9 cellular contexts compared by ENCODE assay signal in genomic region chr6:11785953-11786579, GRCh38. TPM values are rescaled to one million over a fixed set of nuclear protein-coding genes. Genes with fewer than 3 reads are reported as not detected.
A peak's percentile ranks its signal among the peaks of the same experiment; 100 is the strongest.
DNase-seq lines count a peak whose midpoint lies in the region; ATAC-seq lines count a peak whose summit lies in the region.
"Had no signal": no experiment of that assay in that cellular context is flagged by ENCODE, and none has a peak within 500 bp of the region (broad histone marks: within the 10 kb centered on the region; RNA-seq: fewer than 3 reads in every experiment).

No MANE protein-coding gene starts in this region.

- H3K4me1 Mint-ChIP-seq in activated T-helper 17 cell treated with anti-CD3 and anti-CD28 coated beads, Interleukin-2, amount 50 U/mL, for 72 hours: peaks cover 10% of the 10 kb centered on the region
- H3K4me1 Mint-ChIP-seq: natural killer cell had no signal

- peak; percentile 22 for DNase-seq in DMS79 (lab: John Stamatoyannopoulos, UW)
- DNase-seq in OCI-M2 (lab: John Stamatoyannopoulos, UW; ENCODE audit: unreplicated experiment): no peak
- DNase-seq in NCI-H1694 treated with DMSO at 0.1 percent for 48 hours (lab: John Stamatoyannopoulos, UW): no peak
- DNase-seq in Right ventricle myocardium inferior (ENCODE audit: missing footprints): no peak
- DNase-seq in NCI-H2196 treated with DMSO at 0.1 percent for 48 hours (lab: John Stamatoyannopoulos, UW; ENCODE audit: unreplicated experiment): no peak
- DNase-seq: natural killer cell had no signal

- H3K4me3 Mint-ChIP-seq in activated T-helper 17 cell treated with anti-CD3 and anti-CD28 coated beads, Interleukin-2, amount 50 U/mL, for 72 hours: no peak overlapping the region
- H3K4me3 Mint-ChIP-seq: natural killer cell had no signal

- no peak overlapping the region for H3K27ac Mint-ChIP-seq in activated T-helper 17 cell treated with anti-CD3 and anti-CD28 coated beads, Interleukin-2, amount 50 U/mL, for 72 hours
- H3K27ac Mint-ChIP-seq: natural killer cell had no signal

- H3K9me3 Mint-ChIP-seq in activated T-helper 17 cell treated with anti-CD3 and anti-CD28 coated beads, Interleukin-2, amount 50 U/mL, for 72 hours: no peaks in the 10 kb centered on the region
- H3K9me3 Mint-ChIP-seq: natural killer cell had no signal

- peaks cover 10% of the 10 kb centered on the region for H3K27me3 Mint-ChIP-seq in activated T-helper 17 cell treated with anti-CD3 and anti-CD28 coated beads, Interleukin-2, amount 50 U/mL, for 72 hours

- H3K36me3 Mint-ChIP-seq in activated T-helper 17 cell treated with anti-CD3 and anti-CD28 coated beads, Interleukin-2, amount 50 U/mL, for 72 hours (ENCODE audit: low read depth): no peaks in the 10 kb centered on the region
- H3K36me3 Mint-ChIP-seq: natural killer cell had no signal

- intact Hi-C loops in Right ventricle myocardium inferior (cut with DNase I): no loop called here

- ATAC-seq in GM19452 (IDR thresholded peaks at IDR 0.05; ENCODE audit: unreplicated experiment) (peak; percentile 95), HG03442 (IDR thresholded peaks at IDR 0.05; ENCODE audit: unreplicated experiment) (peak; percentile 91), Right ventricle myocardium inferior (no peak)
- peak; percentile 92 for ATAC-seq in activated T-helper 17 cell treated with anti-CD3 and anti-CD28 coated beads, Interleukin-2, amount 50 U/mL, for 72 hours (replicated peaks)

RNA-seq across cellular contexts. Expression of gene ADTRP, which starts 7.5 kb away (rescaled TPM):
- total RNA-seq in activated T-helper 17 cell treated with anti-CD3 and anti-CD28 coated beads, Interleukin-2, amount 50 U/mL, for 72 hours: 10 to 100 TPM; 47.7 to 81.3 TPM
- total RNA-seq in Right ventricle myocardium inferior: not detected

Comparison
In these comparisons a context has a peak if more than half of its experiments do, and no peak if none do; other contexts are left out.
1. RNA of gene ADTRP, which starts 7.5 kb away (total RNA-seq): 47.7 to 81.3 TPM in activated T-helper 17 cell treated with anti-CD3 and anti-CD28 coated beads, Interleukin-2, amount 50 U/mL, for 72 hours; not detected in Right ventricle myocardium inferior (single experiment); every median in the first group is over 10 times any median in the second.